ENCODE assay signal across 12 cellular contexts in genomic region chr11:74443071-74443864, GRCh38. TPM values are rescaled to one million over a fixed set of nuclear protein-coding genes. Genes with fewer than 3 reads are reported as not detected.
DNase-seq lines count a peak whose midpoint lies in the region; ATAC-seq, FAIRE-seq and TF ChIP-seq lines count a peak whose summit lies in the region.
"Had no signal": no experiment of that assay in that cellular context is flagged by ENCODE, and none has a peak within 500 bp of the region (broad histone marks: within the 10 kb centered on the region; RNA-seq: fewer than 3 reads in every experiment).

No MANE protein-coding gene starts in this region.

- CTCF ChIA-PET in Panc1 (lab: Charles Lee): interaction anchor here (1.4 kb wide), 1 partner anchor 10 kb away, joined by 3 read pairs; no protein-coding TSS in a partner anchor
- CTCF ChIA-PET in CD8-positive, alpha-beta T cell (lab: Charles Lee): interaction anchor here (0.7 to 3.2 kb wide), 7 partner anchors 10 to 128 kb away, joined by 3 to 34 read pairs (median 3); no protein-coding TSS in a partner anchor

- H3K4me1 ChIP-seq in Panc1 (ENCODE audit: control insufficient read depth, insufficient read depth, low read length) (peaks cover 13% of the 10 kb centered on the region), small intestine (ENCODE audit: control insufficient read depth in 2 of 2, insufficient read depth in 1 of 2, low read depth in 1 of 2, low read length in 1 of 2) (peaks cover 0 to 7% of the 10 kb centered on the region in 2 donors)
- H3K4me1 ChIP-seq in CD8-positive, alpha-beta T cell (ENCODE audit: insufficient read depth, low read length): no peaks in the 10 kb centered on the region

- no peak for FAIRE-seq in small intestine (lab: Jason Lieb, UNC)

- DNase-seq in LoVo (ENCODE audit: low spot score) (peak; percentile 22), Panc1 (ENCODE audit: low read depth, low spot score) (no peak), glomerular visceral epithelial cell (ENCODE audit: extremely low spot score) (peak; percentile 44), small intestine (peak; percentile 55), cortex of kidney (lab: John Stamatoyannopoulos, UW) (no peak), HCEC 1CT (no peak)
- no peak for DNase-seq in central memory CD4-positive, alpha-beta T cell
- no peak for DNase-seq in CD8-positive, alpha-beta T cell
- DNase-seq: naive B cell, NCI-H1048 had no signal

- WGBS in small intestine, 3 donors: 28 to 50% (median 43%) methylated on average over 8 of the region's 8 CpGs

- H3K36me3 ChIP-seq in Panc1 (ENCODE audit: control insufficient read depth, insufficient read depth, low read length): no peaks in the 10 kb centered on the region
- no peaks in the 10 kb centered on the region for H3K36me3 ChIP-seq in small intestine (ENCODE audit: control insufficient read depth in 2 of 2, insufficient read depth in 2 of 2, low read length in 2 of 2)
- no peaks in the 10 kb centered on the region for H3K36me3 ChIP-seq in CD8-positive, alpha-beta T cell (ENCODE audit: insufficient read depth, low read length)
- H3K36me3 ChIP-seq: upper lobe of left lung had no signal

- H3K27ac Mint-ChIP-seq in CD8-positive, alpha-beta T cell: no peak overlapping the region
- H3K27ac Mint-ChIP-seq: activated naive CD8-positive, alpha-beta T cell had no signal

- no peaks in the 10 kb centered on the region for H3K36me3 Mint-ChIP-seq in CD8-positive, alpha-beta T cell
- H3K36me3 Mint-ChIP-seq: activated naive CD8-positive, alpha-beta T cell; naive B cell had no signal

- TF ChIP-seq CTCF in Panc1 (IDR thresholded peaks at IDR 0.05): peak; percentile 32
- TF ChIP-seq CTCF in CD8-positive, alpha-beta T cell (IDR thresholded peaks at IDR 0.05): no peak

- H3K9me3 ChIP-seq in Panc1 (ENCODE audit: control insufficient read depth, insufficient read depth, low read depth, low read length) (no peaks in the 10 kb centered on the region), small intestine (ENCODE audit: control insufficient read depth, low read depth) (no peaks in the 10 kb centered on the region)
- H3K9me3 ChIP-seq in CD8-positive, alpha-beta T cell (ENCODE audit: low read length): no peaks in the 10 kb centered on the region
- H3K9me3 ChIP-seq: upper lobe of left lung had no signal

- ATAC-seq in Panc1: peak; percentile 72
- ATAC-seq in CD8-positive, alpha-beta T cell: no peak

- H3K27ac ChIP-seq in Panc1 (ENCODE audit: low read length): no peak overlapping the region
- H3K27ac ChIP-seq in small intestine (ENCODE audit: low read depth in 1 of 2, low read length in 1 of 2): no peak overlapping the region
- H3K27ac ChIP-seq in CD8-positive, alpha-beta T cell (ENCODE audit: low read depth, low read length): no peak overlapping the region
- H3K27ac ChIP-seq: upper lobe of left lung had no signal

- peaks cover 2% of the 10 kb centered on the region; the same call in 1 of the 2 replicates for H3K27me3 ChIP-seq in Panc1 (ENCODE audit: control insufficient read depth, insufficient read depth, low read length)
- H3K27me3 ChIP-seq in small intestine (ENCODE audit: control insufficient read depth in 2 of 2, insufficient read depth in 2 of 2, low read length in 2 of 2): no peaks in the 10 kb centered on the region
- no peaks in the 10 kb centered on the region for H3K27me3 ChIP-seq in CD8-positive, alpha-beta T cell (ENCODE audit: insufficient read depth, low read length)
- H3K27me3 ChIP-seq: upper lobe of left lung had no signal

- no peaks in the 10 kb centered on the region for H3K9me3 Mint-ChIP-seq in CD8-positive, alpha-beta T cell

- POLR2A ChIA-PET in Panc1 (lab: Charles Lee): no interaction called here
- POLR2A ChIA-PET in CD8-positive, alpha-beta T cell (lab: Charles Lee): no interaction called here

- BruUV-seq in Panc1 (replicated peaks; lab: Mats Ljungman, UMichigan): no TSS peak

- in situ Hi-C loops in Panc1 (cut with HindIII; ENCODE audit: low pct_unique_long_range_greater_than_20kb, low sequenced_read_pairs): no loop called here

- H3K4me3 Mint-ChIP-seq in CD8-positive, alpha-beta T cell: no peak overlapping the region
- H3K4me3 Mint-ChIP-seq: activated naive CD8-positive, alpha-beta T cell; naive B cell had no signal

- intact Hi-C loops in Panc1 (cut with micrococcal nuclease; ENCODE audit: unreplicated experiment): no loop called here
- intact Hi-C loops in CD8-positive, alpha-beta T cell (cut with DNase I, micrococcal nuclease): no loop called here

- no peaks in the 10 kb centered on the region for H3K27me3 Mint-ChIP-seq in CD8-positive, alpha-beta T cell (ENCODE audit: low read depth)

- H3K4me1 Mint-ChIP-seq in CD8-positive, alpha-beta T cell (ENCODE audit: low read depth): no peaks in the 10 kb centered on the region
- H3K4me1 Mint-ChIP-seq: naive B cell had no signal

- H3K4me3 ChIP-seq in Panc1 (ENCODE audit: low read depth in 2 of 2, low read length in 2 of 2) (no peak overlapping the region), small intestine (ENCODE audit: low read depth in 1 of 2, low read length in 2 of 2) (no peak overlapping the region)
- no peak overlapping the region for H3K4me3 ChIP-seq in CD8-positive, alpha-beta T cell (ENCODE audit: low read depth, low read length)
- H3K4me3 ChIP-seq: upper lobe of left lung had no signal

RNA-seq across cellular contexts. Expression of gene KCNE3, which starts 24.1 kb away (rescaled TPM):
- 0.15 TPM for total RNA-seq in Panc1 (2021; ENCODE audit: unreplicated experiment)
- polyA plus RNA-seq in Panc1 (2012; ENCODE audit: insufficient read length): 0.67 TPM
- 10 to 100 TPM; 17.0 to 88.4 (median 30.0) TPM for polyA plus RNA-seq in small intestine
- not detected for total RNA-seq in CD8-positive, alpha-beta T cell

RNA-seq across cellular contexts. Expression of gene PGM2L1, which starts 45.0 kb away (rescaled TPM):
- 33.1 TPM for total RNA-seq in Panc1 (2021; ENCODE audit: unreplicated experiment)
- 9.4 TPM for polyA plus RNA-seq in Panc1 (2012; ENCODE audit: insufficient read length)
- 1 to 10 TPM in 1 of 3 donors, under 1 TPM in 2; 0.45 to 3.1 (median 0.81) TPM for polyA plus RNA-seq in small intestine
- 1 to 10 TPM; 5.2 to 5.8 TPM for total RNA-seq in CD8-positive, alpha-beta T cell

RNA-seq across cellular contexts. Expression of gene LIPT2, which starts 50.3 kb away (rescaled TPM):
- 6.2 TPM for total RNA-seq in Panc1 (2021; ENCODE audit: unreplicated experiment)
- polyA plus RNA-seq in Panc1 (2012; ENCODE audit: insufficient read length): 5.8 TPM
- polyA plus RNA-seq in small intestine: 10 to 100 TPM in 1 of 3 donors, 1 to 10 TPM in 2; 4.9 to 11.1 (median 8.8) TPM
- total RNA-seq in CD8-positive, alpha-beta T cell: 1 to 10 TPM; 8.7 to 9.4 TPM

Comparison
In these comparisons a context has a peak if more than half of its experiments do, and no peak if none do; other contexts are left out.
1. DNase-seq: peak in LoVo (single experiment), glomerular visceral epithelial cell (single experiment) and small intestine (single experiment); none in Panc1 (single experiment), central memory CD4-positive, alpha-beta T cell (single experiment), cortex of kidney (single experiment), CD8-positive, alpha-beta T cell (0 of 7) and HCEC 1CT (single experiment).